Comparison of ENCODE assay signal across 9 cellular contexts in the genomic region with DNA sequence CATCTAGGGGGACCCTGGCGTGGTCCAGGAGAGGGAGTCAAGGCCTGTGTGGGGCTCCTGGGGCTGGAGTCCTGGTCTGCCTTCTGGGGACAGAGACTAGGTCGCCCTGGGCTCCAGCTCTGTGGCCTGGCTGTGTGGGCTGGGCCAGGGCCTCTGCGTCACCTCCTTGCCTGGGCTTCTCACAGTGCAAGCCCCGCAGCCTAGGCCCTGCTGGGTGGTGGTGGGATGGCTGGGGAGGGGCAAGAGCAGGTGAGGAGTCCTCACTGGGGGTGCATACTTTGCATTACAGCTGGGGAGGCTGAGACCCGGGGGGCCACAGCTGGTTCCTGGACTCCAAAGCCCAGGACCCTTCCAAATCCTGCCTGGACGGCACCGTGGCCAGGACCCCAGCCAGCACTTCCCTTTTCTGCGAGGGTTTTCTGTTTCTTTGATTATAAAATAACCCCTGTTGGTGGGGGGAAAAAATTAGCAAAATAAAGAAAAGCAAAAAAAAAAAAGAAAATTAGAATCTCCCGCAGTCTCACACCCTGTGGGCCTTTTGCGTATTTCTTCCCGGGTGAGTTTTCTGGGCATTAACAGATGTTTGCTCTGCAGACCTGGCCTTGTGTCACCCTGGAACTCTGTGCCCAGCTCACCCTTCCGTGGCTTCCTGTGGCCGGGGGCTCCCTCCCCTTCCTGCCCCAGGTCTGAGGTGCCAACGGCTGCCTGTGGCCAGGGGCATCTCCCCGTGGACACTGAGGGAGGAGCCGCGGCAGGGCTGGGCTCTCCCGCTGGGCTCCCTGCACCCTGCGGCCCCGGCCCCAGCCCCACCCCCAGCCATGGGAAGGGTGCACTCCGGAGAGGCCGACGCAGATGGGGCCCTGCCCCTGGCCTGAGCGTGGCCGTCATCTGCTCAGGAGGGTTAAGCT. TPM values are rescaled to one million over a fixed set of nuclear protein-coding genes. Genes with fewer than 3 reads are reported as not detected.
DNase-seq lines count a peak whose midpoint lies in the region; ATAC-seq and TF ChIP-seq lines count a peak whose summit lies in the region.
"Had no signal": no experiment of that assay in that cellular context is flagged by ENCODE, and none has a peak within 500 bp of the region (broad histone marks: within the 10 kb centered on the region; RNA-seq: fewer than 3 reads in every experiment).

No MANE protein-coding gene starts in this region.

- ATAC-seq in GM18861 (IDR thresholded peaks at IDR 0.05; ENCODE audit: unreplicated experiment), result peak; percentile 6
- ATAC-seq in activated naive CD8-positive, alpha-beta T cell treated with anti-CD3 and anti-CD28 coated beads, Interleukin-2, amount 10 ng/mL, durations not matched to agents 7 days and 5 days (ENCODE audit: low read depth), result peak; percentile 9

- POLR2A ChIA-PET in activated naive CD8-positive, alpha-beta T cell treated with anti-CD3 and anti-CD28 coated beads, Interleukin-2, amount 10 ng/mL, durations not matched to agents 7 days and 5 days (lab: Charles Lee), result interaction anchor here (0.7 to 5.6 kb wide), 8 partner anchors 11 to 29 kb away, joined by 3 to 38 read pairs (median 4); a partner anchor contains a TSS

- H3K36me3 ChIP-seq in muscle layer of colon (ENCODE audit: insufficient read depth, low read length), result peaks cover 5% of the 10 kb centered on the region
- H3K36me3 ChIP-seq: HAP-1 had no signal

- H3K27ac Mint-ChIP-seq in activated naive CD8-positive, alpha-beta T cell treated with anti-CD3 and anti-CD28 coated beads, Interleukin-2, amount 10 ng/mL, durations not matched to agents 7 days and 5 days, result peak overlapping the region; percentile 62
- H3K27ac Mint-ChIP-seq in nephron progenitor cell, result no peak overlapping the region

- no peaks in the 10 kb centered on the region for H3K36me3 Mint-ChIP-seq in activated naive CD8-positive, alpha-beta T cell treated with anti-CD3 and anti-CD28 coated beads, Interleukin-2, amount 10 ng/mL, durations not matched to agents 7 days and 5 days
- H3K36me3 Mint-ChIP-seq in nephron progenitor cell (ENCODE audit: low read depth), result no peaks in the 10 kb centered on the region

- no peak for TF ChIP-seq CTCF in nephron progenitor cell (IDR thresholded peaks at IDR 0.05)

- H3K4me1 Mint-ChIP-seq in activated naive CD8-positive, alpha-beta T cell treated with anti-CD3 and anti-CD28 coated beads, Interleukin-2, amount 10 ng/mL, durations not matched to agents 7 days and 5 days, result peaks cover 15% of the 10 kb centered on the region
- peaks cover 50% of the 10 kb centered on the region for H3K4me1 Mint-ChIP-seq in nephron progenitor cell

- DNase-seq in HT-29 (ENCODE audit: low spot score) (peak; percentile 51), posterior vena cava (ENCODE audit: low spot score) (no peak), nephron progenitor cell (no peak), COLO829 (ENCODE audit: low spot score) (no peak)
- DNase-seq in activated naive CD8-positive, alpha-beta T cell treated with anti-CD3 and anti-CD28 coated beads, Interleukin-2, amount 10 ng/mL, durations not matched to agents 7 days and 5 days, result no peak
- no peak for DNase-seq in stimulated activated naive CD4-positive, alpha-beta T cell treated with Interleukin-2 at 50 U/mL for 16 hours (lab: John Stamatoyannopoulos, UW)

- no peaks in the 10 kb centered on the region for H3K27me3 Mint-ChIP-seq in activated naive CD8-positive, alpha-beta T cell treated with anti-CD3 and anti-CD28 coated beads, Interleukin-2, amount 10 ng/mL, durations not matched to agents 7 days and 5 days
- peaks cover 4% of the 10 kb centered on the region for H3K27me3 Mint-ChIP-seq in nephron progenitor cell (ENCODE audit: low read depth, poor library complexity)

- H3K4me1 ChIP-seq in muscle layer of colon (ENCODE audit: insufficient read depth, low read length), result peaks cover 62% of the 10 kb centered on the region

- no peak overlapping the region for H3K9ac ChIP-seq in muscle layer of colon (ENCODE audit: low read length)

- intact Hi-C loops in posterior vena cava (cut with DNase I), result no loop called here

- H3K9me3 ChIP-seq in muscle layer of colon (ENCODE audit: low read length), result no peaks in the 10 kb centered on the region
- H3K9me3 ChIP-seq: HAP-1 had no signal

- H3K27me3 ChIP-seq in muscle layer of colon (ENCODE audit: control insufficient read depth in 1 of 2, insufficient read depth in 2 of 2, low read length in 2 of 2), result no peaks in the 10 kb centered on the region

- H3K27ac ChIP-seq in muscle layer of colon (ENCODE audit: low read depth, low read length), result peak overlapping the region; percentile 95

- no peaks in the 10 kb centered on the region for H3K9me3 Mint-ChIP-seq in activated naive CD8-positive, alpha-beta T cell treated with anti-CD3 and anti-CD28 coated beads, Interleukin-2, amount 10 ng/mL, durations not matched to agents 7 days and 5 days
- H3K9me3 Mint-ChIP-seq in nephron progenitor cell, result no peaks in the 10 kb centered on the region

- no peak overlapping the region for H3K4me3 Mint-ChIP-seq in activated naive CD8-positive, alpha-beta T cell treated with anti-CD3 and anti-CD28 coated beads, Interleukin-2, amount 10 ng/mL, durations not matched to agents 7 days and 5 days
- no peak overlapping the region for H3K4me3 Mint-ChIP-seq in nephron progenitor cell

- H3K4me3 ChIP-seq in muscle layer of colon (ENCODE audit: low read depth in 1 of 2, low read length in 2 of 2), result peak overlapping the region in 1 of 2 donors; percentile 6
- H3K4me3 ChIP-seq: HAP-1 had no signal

RNA-seq across cellular contexts. Expression of a gene that starts 23.7 kb away (rescaled TPM):
- total RNA-seq in HT-29 (2014; rRNA removed; shearing (Covaris generic)), result 73.4 and 79.9 TPM in 2 replicates
- 10 to 100 TPM; 16.6 to 17.1 TPM for total RNA-seq in activated naive CD8-positive, alpha-beta T cell treated with anti-CD3 and anti-CD28 coated beads, Interleukin-2, amount 10 ng/mL, durations not matched to agents 7 days and 5 days
- 10 to 100 TPM; 10.4 to 16.1 TPM for total RNA-seq in posterior vena cava
